Comparison of ENCODE assay signal across 17 cellular contexts in genomic region chr5:142182840-142183239, GRCh38.
"Had no signal": no experiment of that assay in that cellular context is flagged by ENCODE, and none has a peak within 500 bp of the region (broad histone marks: within the 10 kb centered on the region; RNA-seq: fewer than 3 reads in every experiment).

No MANE protein-coding gene starts in this region.

- H3K4me1 ChIP-seq: left lung, prostate gland, right atrium auricular region, suprapubic skin had no signal

- DNase-seq: dorsolateral prefrontal cortex; effector CD4-positive, alpha-beta T cell; kidney; left lung; mesenchymal stem cell; midbrain; naive thymus-derived CD8-positive, alpha-beta T cell; nephron progenitor cell; nucleus accumbens; stimulated activated CD4-positive, alpha-beta T cell treated with anti-CD3 and anti-CD28 coated beads, Interleukin-15, amount 100 ng/mL, for 24 hours; stimulated activated CD4-positive, alpha-beta T cell treated with anti-CD3 and anti-CD28 coated beads, Interleukin-2, amount 100 ng/mL, for 48 hours; stimulated activated naive B cell treated with anti-CD40 and anti-IgM and Interleukin-4, amounts not matched to agents 10 μg/mL and 1 μg/mL and 100 μg/mL, for 72 hours; transverse colon had no signal

- H3K36me3 ChIP-seq: left lung, prostate gland, right atrium auricular region, suprapubic skin, transverse colon had no signal

- H3K27ac ChIP-seq: dorsolateral prefrontal cortex, left lung, prostate gland, right atrium auricular region, skin epidermis, suprapubic skin, transverse colon had no signal

- H3K4me3 ChIP-seq: dorsolateral prefrontal cortex, left lung, prostate gland, right atrium auricular region, skin epidermis, suprapubic skin, transverse colon had no signal

- ATAC-seq: left lung; naive thymus-derived CD8-positive, alpha-beta T cell; stimulated activated naive B cell treated with anti-CD40 and anti-IgM and Interleukin-4, amounts not matched to agents 10 μg/mL and 1 μg/mL and 100 μg/mL, for 72 hours had no signal

- H3K27me3 ChIP-seq: left lung, right atrium auricular region, suprapubic skin, transverse colon had no signal

- H3K9me3 ChIP-seq: left lung, prostate gland, right atrium auricular region, suprapubic skin, transverse colon had no signal
